In genomic region chr3:20575153-20575552, GRCh38 we compare ENCODE assay signal across 18 cellular contexts.
DNase-seq lines count a peak whose midpoint lies in the region; ATAC-seq and TF ChIP-seq lines count a peak whose summit lies in the region.
"Had no signal": no experiment of that assay in that cellular context is flagged by ENCODE, and none has a peak within 500 bp of the region (broad histone marks: within the 10 kb centered on the region; RNA-seq: fewer than 3 reads in every experiment).

No MANE protein-coding gene starts in this region.

- H3K4me3 ChIP-seq in astrocyte of the spinal cord (ENCODE audit: low read depth, low read length): no peak overlapping the region
- H3K4me3 ChIP-seq: left lung had no signal

- in situ Hi-C loops in astrocyte of the spinal cord (cut with HindIII; ENCODE audit: low sequenced_read_pairs): no loop called here

- ATAC-seq in GM21528 (IDR thresholded peaks at IDR 0.05; ENCODE audit: low FRiP score, unreplicated experiment) (no peak), GM18909 (IDR thresholded peaks at IDR 0.05; ENCODE audit: poor library complexity, unreplicated experiment) (no peak), GM19397 (IDR thresholded peaks at IDR 0.05; ENCODE audit: unreplicated experiment) (no peak)
- ATAC-seq: activated CD8-positive, alpha-beta memory T cell treated with anti-CD3 and anti-CD28 coated beads, Interleukin-2, amount 10 ng/mL, durations not matched to agents 7 days and 5 days; left lung; naive thymus-derived CD8-positive, alpha-beta T cell had no signal

- peak; percentile 49 for DNase-seq in A172 (ENCODE audit: low spot score)
- DNase-seq in HCEC 1CT: peak; percentile 6
- DNase-seq in astrocyte of the spinal cord (ENCODE audit: low read depth, low spot score): peak; percentile 49
- peak; percentile 9 for DNase-seq in glomerular visceral epithelial cell (ENCODE audit: extremely low spot score)
- no peak for DNase-seq in hippocampal formation (lab: John Stamatoyannopoulos, UW)
- DNase-seq: activated CD4-positive, CD25-positive, alpha-beta regulatory T cell; activated CD8-positive, alpha-beta memory T cell treated with anti-CD3 and anti-CD28 coated beads, Interleukin-2, amount 10 ng/mL, durations not matched to agents 7 days and 5 days; activated naive CD4-positive, alpha-beta T cell; Kasumi-1; left lung; naive thymus-derived CD8-positive, alpha-beta T cell; NCI-H1930; NCI-H774; retina; stimulated activated CD4-positive, alpha-beta T cell treated with anti-CD3 and anti-CD28 coated beads, Interleukin-4, amount 100 ng/mL, for 1 hour had no signal

- no peak for TF ChIP-seq CTCF in astrocyte of the spinal cord (IDR thresholded peaks at IDR 0.05; ENCODE audit: low read depth, low read length)

Comparison
In these comparisons a context has a peak if more than half of its experiments do, and no peak if none do; other contexts are left out.
1. DNase-seq: peak in A172 (single experiment), HCEC 1CT (single experiment), astrocyte of the spinal cord (single experiment) and glomerular visceral epithelial cell (single experiment); none in hippocampal formation (0 of 2).